ENCODE assay signal across 21 cellular contexts in genomic region chr2:133138693-133139092, GRCh38.
"Had no signal": no experiment of that assay in that cellular context is flagged by ENCODE, and none has a peak within 500 bp of the region (broad histone marks: within the 10 kb centered on the region; RNA-seq: fewer than 3 reads in every experiment).

No MANE protein-coding gene starts in this region.

- DNase-seq: activated B cell treated with CpG ODN at 0.5 μM for 24 hours; activated CD4-positive, alpha-beta T cell treated with anti-CD3 and anti-CD28 coated beads for 48 hours; activated CD8-positive, alpha-beta T cell treated with anti-CD3 and anti-CD28 coated beads for 36 hours; activated naive CD4-positive, alpha-beta T cell; activated T-cell treated with anti-CD3 and anti-CD28 coated beads, Interleukin-2, amount 50 U/mL, for 72 hours; anterior cingulate cortex; brain microvascular endothelial cell; cortex of kidney; effector CD4-positive, alpha-beta T cell; kidney glomerular epithelial cell; nephron progenitor cell; right cardiac atrium; stimulated activated CD4-positive, alpha-beta T cell treated with anti-CD3 and anti-CD28 coated beads, Interleukin-4, amount 100 ng/mL, for 24 hours; stimulated activated CD8-positive, alpha-beta memory T cell treated with anti-CD3 and anti-CD28 coated beads, Interleukin-4, amount 100 ng/mL, for 48 hours; stimulated activated naive CD8-positive, alpha-beta T cell treated with anti-CD3 and anti-CD28 coated beads, Interleukin-15, Interleukin-2, amounts not matched to agents 100 U/mL and 50 U/mL, for 24 hours; T-helper 17 cell had no signal

- H3K4me3 ChIP-seq: gastroesophageal sphincter, prostate gland, skin epidermis had no signal

- H3K36me3 Mint-ChIP-seq: mesothelial cell of epicardium, type B pancreatic cell had no signal

- H3K9me3 ChIP-seq: gastroesophageal sphincter, prostate gland had no signal

- H3K4me1 ChIP-seq: gastroesophageal sphincter, prostate gland had no signal

- H3K27me3 ChIP-seq: brain microvascular endothelial cell, gastroesophageal sphincter had no signal

- ATAC-seq: activated CD8-positive, alpha-beta T cell treated with anti-CD3 and anti-CD28 coated beads for 36 hours; activated T-cell treated with anti-CD3 and anti-CD28 coated beads, Interleukin-2, amount 50 U/mL, for 72 hours; gastroesophageal sphincter; right cardiac atrium; stimulated activated naive CD8-positive, alpha-beta T cell treated with anti-CD3 and anti-CD28 coated beads, Interleukin-15, Interleukin-2, amounts not matched to agents 100 U/mL and 50 U/mL, for 24 hours; T-helper 17 cell had no signal

- H3K27me3 Mint-ChIP-seq: activated B cell treated with CpG ODN at 0.5 μM for 24 hours; activated CD8-positive, alpha-beta T cell treated with anti-CD3 and anti-CD28 coated beads for 36 hours; T-helper 17 cell; type B pancreatic cell had no signal

- H3K4me1 Mint-ChIP-seq: activated B cell treated with CpG ODN at 0.5 μM for 24 hours, mesothelial cell of epicardium, T-helper 17 cell had no signal

- H3K36me3 ChIP-seq: brain microvascular endothelial cell, gastroesophageal sphincter, prostate gland had no signal

- H3K27ac ChIP-seq: brain microvascular endothelial cell, gastroesophageal sphincter, prostate gland, skin epidermis had no signal

- H3K27ac Mint-ChIP-seq: activated B cell treated with CpG ODN at 0.5 μM for 24 hours; activated CD8-positive, alpha-beta T cell treated with anti-CD3 and anti-CD28 coated beads for 36 hours; activated T-cell treated with anti-CD3 and anti-CD28 coated beads, Interleukin-2, amount 50 U/mL, for 72 hours; mesothelial cell of epicardium; nephron progenitor cell; T-helper 17 cell; type B pancreatic cell had no signal

- H3K4me3 Mint-ChIP-seq: activated B cell treated with CpG ODN at 0.5 μM for 24 hours; activated CD8-positive, alpha-beta T cell treated with anti-CD3 and anti-CD28 coated beads for 36 hours; activated T-cell treated with anti-CD3 and anti-CD28 coated beads, Interleukin-2, amount 50 U/mL, for 72 hours; mesothelial cell of epicardium; nephron progenitor cell; T-helper 17 cell; type B pancreatic cell had no signal

- H3K9me3 Mint-ChIP-seq: activated CD8-positive, alpha-beta T cell treated with anti-CD3 and anti-CD28 coated beads for 36 hours; mesothelial cell of epicardium; nephron progenitor cell; type B pancreatic cell had no signal
